Comparison of ENCODE assay signal across 20 cellular contexts in genomic region chr10:123523833-123524232, GRCh38.
DNase-seq lines count a peak whose midpoint lies in the region; ATAC-seq, FAIRE-seq and TF ChIP-seq lines count a peak whose summit lies in the region.
"Had no signal": no experiment of that assay in that cellular context is flagged by ENCODE, and none has a peak within 500 bp of the region (broad histone marks: within the 10 kb centered on the region; RNA-seq: fewer than 3 reads in every experiment).

No MANE protein-coding gene starts in this region.

- H4K20me1 ChIP-seq in HepG2 (ENCODE audit: insufficient read depth, low read length) (no peaks in the 10 kb centered on the region), K562 (replicated peaks; ENCODE audit: control insufficient read depth, insufficient read depth, low read length) (no peaks in the 10 kb centered on the region)
- H4K20me1 ChIP-seq: BLaER1 treated with 17β-estradiol and CSF1 and Interleukin-3, amounts not matched to agents 10 nM and 100 nM had no signal

- H3K4me3 Mint-ChIP-seq in activated T-cell treated with anti-CD3 and anti-CD28 coated beads, Interleukin-2, amount 50 U/mL, for 4 hours, result no peak overlapping the region
- H3K4me3 Mint-ChIP-seq: B cell; CD4-positive, alpha-beta T cell; CD8-positive, alpha-beta T cell had no signal

- no peak overlapping the region for H3K27ac ChIP-seq in HepG2 (ENCODE audit: extremely low read length, insufficient read depth, low read length)
- no peak overlapping the region for H3K27ac ChIP-seq in right lobe of liver
- H3K27ac ChIP-seq in K562 (ENCODE audit: extremely low read depth, low read depth, low read length), result no peak overlapping the region
- H3K27ac ChIP-seq: 22Rv1; A549; BLaER1 treated with 17β-estradiol and CSF1 and Interleukin-3, amounts not matched to agents 10 nM and 100 nM; C4-2B had no signal

- in situ Hi-C loops in HepG2 (cut with HindIII; ENCODE audit: extremely low pct_ligation_motif_present, low pct_unique_long_range_greater_than_20kb) (no loop called here), K562 (cut with MboI) (no loop called here)

- CTCF ChIA-PET in HepG2 (lab: Yijun Ruan, JAX; ENCODE audit: low intra/inter-chr PET ratio, low total read pairs), result interaction anchor here (0.6 kb wide), 1 partner anchor 1007 kb away, joined by 3 read pairs; no protein-coding TSS in a partner anchor
- CTCF ChIA-PET in K562 (lab: Yijun Ruan, JAX; ENCODE audit: low intra/inter-chr PET ratio), result no interaction called here

- no peaks in the 10 kb centered on the region for H3K4me1 ChIP-seq in HepG2 (ENCODE audit: insufficient read depth, low read length)
- no peaks in the 10 kb centered on the region for H3K4me1 ChIP-seq in right lobe of liver
- H3K4me1 ChIP-seq in K562 (replicated peaks in 1 of 2; ENCODE audit: control insufficient read depth in 2 of 2, insufficient read depth in 2 of 2, low read length in 2 of 2), result no peaks in the 10 kb centered on the region
- H3K4me1 ChIP-seq: A549 had no signal

- no peak for TF ChIP-seq RAD21 in HepG2 (CRISPR knock-in tag; IDR thresholded peaks at IDR 0.05)
- no peak for TF ChIP-seq RAD21 in K562 (CRISPR knock-in tag; conservative IDR thresholded peaks at IDR 0.05 in 1 of 2, IDR thresholded peaks at IDR 0.05 in 1 of 2)

- H3K9me1 ChIP-seq in K562 (ENCODE audit: control insufficient read depth, insufficient read depth, low read length), result no peaks in the 10 kb centered on the region

- BruUV-seq in HepG2 (replicated peaks; lab: Mats Ljungman, UMichigan) (no TSS peak), K562 (replicated peaks; lab: Mats Ljungman, UMichigan) (no TSS peak)

- H3K4me2 ChIP-seq in HepG2 (ENCODE audit: low read depth, low read length) (no peak overlapping the region), K562 (ENCODE audit: insufficient read depth, low read length) (no peak overlapping the region)
- H3K4me2 ChIP-seq: A549; BLaER1 treated with 17β-estradiol and CSF1 and Interleukin-3, amounts not matched to agents 10 nM and 100 nM had no signal

- H3K9me3 ChIP-seq in HepG2 (ENCODE audit: low read length), result no peaks in the 10 kb centered on the region
- H3K9me3 ChIP-seq in right lobe of liver, result no peaks in the 10 kb centered on the region
- H3K9me3 ChIP-seq in K562 (replicated peaks; ENCODE audit: control insufficient read depth, insufficient read depth, low read depth, low read length), result no peaks in the 10 kb centered on the region
- H3K9me3 ChIP-seq: A549 had no signal

- no peak overlapping the region for H2AFZ ChIP-seq in HepG2 (ENCODE audit: low read length)
- no peak overlapping the region for H2AFZ ChIP-seq in K562 (ENCODE audit: low read depth, low read length)

- H3K9ac ChIP-seq in HepG2 (ENCODE audit: insufficient read depth, low read depth, low read length) (no peak overlapping the region), K562 (ENCODE audit: insufficient read depth in 1 of 2, low read depth in 2 of 2, low read length in 2 of 2) (no peak overlapping the region)
- H3K9ac ChIP-seq: BLaER1 treated with 17β-estradiol and CSF1 and Interleukin-3, amounts not matched to agents 10 nM and 100 nM had no signal

- POLR2A ChIA-PET in HepG2 (lab: Yijun Ruan, JAX), result no interaction called here
- POLR2A ChIA-PET in K562 (lab: Yijun Ruan, JAX), result no interaction called here

- FAIRE-seq in HepG2 (lab: Jason Lieb, UNC) (no peak), K562 (lab: Jason Lieb, UNC) (no peak), urothelium cell line (lab: Jason Lieb, UNC) (peak; percentile 56)
- FAIRE-seq: A549, D721Med, G401.6, GM18507 had no signal

- H3K79me2 ChIP-seq in HepG2 (ENCODE audit: insufficient read depth, low read length), result no peaks in the 10 kb centered on the region
- H3K79me2 ChIP-seq in K562 (ENCODE audit: control insufficient read depth, insufficient read depth, low read length), result no peaks in the 10 kb centered on the region

- peaks cover 7% of the 10 kb centered on the region for H3K27me3 Mint-ChIP-seq in activated T-cell treated with anti-CD3 and anti-CD28 coated beads, Interleukin-2, amount 50 U/mL, for 4 hours (ENCODE audit: low read depth)
- H3K27me3 Mint-ChIP-seq: B cell had no signal

- no peaks in the 10 kb centered on the region for H3K36me3 ChIP-seq in HepG2 (replicated peaks in 1 of 2; ENCODE audit: control insufficient read depth in 1 of 2, insufficient read depth in 2 of 2, low read length in 2 of 2)
- H3K36me3 ChIP-seq in right lobe of liver, result no peaks in the 10 kb centered on the region
- H3K36me3 ChIP-seq in K562 (ENCODE audit: control insufficient read depth, insufficient read depth, low read length), result no peaks in the 10 kb centered on the region

- TF ChIP-seq EP300 in HepG2 (IDR thresholded peaks at IDR 0.05; ENCODE audit: low read depth in 2 of 2, low read length in 2 of 2) (no peak), HepG2 (CRISPR knock-in tag; IDR thresholded peaks at IDR 0.05; ENCODE audit: borderline replicate concordance) (no peak), K562 (IDR thresholded peaks at IDR 0.05; ENCODE audit: low read length) (no peak)

- ATAC-seq in HepG2, result no peak
- ATAC-seq in right lobe of liver, result no peak
- no peak for ATAC-seq in K562
- no peak for ATAC-seq in activated T-cell treated with anti-CD3 and anti-CD28 coated beads, Interleukin-2, amount 50 U/mL, for 4 hours
- ATAC-seq: A549; CD8-positive, alpha-beta T cell had no signal

- H3K9me3 Mint-ChIP-seq in activated T-cell treated with anti-CD3 and anti-CD28 coated beads, Interleukin-2, amount 50 U/mL, for 4 hours, result no peaks in the 10 kb centered on the region
- H3K9me3 Mint-ChIP-seq: CD4-positive, alpha-beta T cell; CD8-positive, alpha-beta T cell had no signal

- 0% methylated on average over 3 of the region's 3 CpGs for whole genome bisulfite sequencing in HepG2 (ENCODE audit: low lambda C conversion rate)
- 70% methylated on average over 3 of the region's 3 CpGs for WGBS in right lobe of liver (ENCODE audit: insufficient coverage, low coverage, low lambda C conversion rate, missing lambda C conversion rate)
- 0% methylated on average over 3 of the region's 3 CpGs for WGBS in K562 (ENCODE audit: insufficient coverage, low coverage, missing lambda C conversion rate)

- no peak for DNase-seq in HepG2 (ENCODE audit: low spot score)
- DNase-seq in right lobe of liver, result no peak
- no peak for DNase-seq in K562 (ENCODE audit: extremely low read depth in 1 of 4, low spot score in 3 of 4)
- no peak for DNase-seq in urothelium cell line (ENCODE audit: low spot score)
- no peak for DNase-seq in D341Med (ENCODE audit: low spot score)
- DNase-seq in activated T-cell treated with anti-CD3 and anti-CD28 coated beads, Interleukin-2, amount 50 U/mL, for 4 hours, result no peak
- DNase-seq: AML-193; CD4-positive, alpha-beta T cell; COR-L47; DMS79 treated with DMSO at 0.1 percent for 48 hours; GF-D8 had no signal

- H3K4me3 ChIP-seq in HepG2 (replicated peaks in 1 of 3; ENCODE audit: insufficient read depth in 1 of 3, low read depth in 2 of 3, low read length in 3 of 3) (no peak overlapping the region), right lobe of liver (no peak overlapping the region), K562 (no peak overlapping the region)
- H3K4me3 ChIP-seq: A549; BLaER1 treated with 17β-estradiol and CSF1 and Interleukin-3, amounts not matched to agents 10 nM and 100 nM had no signal

- intact Hi-C loops in HepG2 (cut with micrococcal nuclease; ENCODE audit: unreplicated experiment) (no loop called here), right lobe of liver (cut with DNase I) (no loop called here), K562 (cut with micrococcal nuclease) (no loop called here)

- H3K27me3 ChIP-seq in HepG2 (ENCODE audit: control insufficient read depth in 1 of 2, insufficient read depth in 2 of 2, low read length in 2 of 2) (no peaks in the 10 kb centered on the region), right lobe of liver (no peaks in the 10 kb centered on the region), K562 (ENCODE audit: control insufficient read depth in 2 of 2, insufficient read depth in 2 of 2, low read length in 2 of 2) (peaks cover 0 to 7% of the 10 kb centered on the region in 2 experiments; a peak in 1 of 5 replicates)
- H3K27me3 ChIP-seq: BLaER1 treated with 17β-estradiol and CSF1 and Interleukin-3, amounts not matched to agents 10 nM and 100 nM had no signal

- no peaks in the 10 kb centered on the region for H3K4me1 Mint-ChIP-seq in activated T-cell treated with anti-CD3 and anti-CD28 coated beads, Interleukin-2, amount 50 U/mL, for 4 hours (ENCODE audit: low read depth)

- no peaks in the 10 kb centered on the region for H3K36me3 Mint-ChIP-seq in activated T-cell treated with anti-CD3 and anti-CD28 coated beads, Interleukin-2, amount 50 U/mL, for 4 hours (ENCODE audit: insufficient read depth)
- H3K36me3 Mint-ChIP-seq: CD8-positive, alpha-beta T cell had no signal

- TF ChIP-seq POLR2A in HepG2 (IDR thresholded peaks at IDR 0.05; ENCODE audit: insufficient read depth in 1 of 2, low read depth in 2 of 2, low read length in 2 of 2), result no peak
- TF ChIP-seq POLR2A in right lobe of liver (IDR thresholded peaks at IDR 0.05), result no peak
- TF ChIP-seq POLR2A in K562 (conservative IDR thresholded peaks at IDR 0.05), result no peak

- TF ChIP-seq CTCF in HepG2 (CRISPR knock-in tag; IDR thresholded peaks at IDR 0.05), result no peak
- TF ChIP-seq CTCF in right lobe of liver (IDR thresholded peaks at IDR 0.05), result no peak
- no peak for TF ChIP-seq CTCF in K562 (IDR thresholded peaks at IDR 0.05 in 2 of 3, conservative IDR thresholded peaks at IDR 0.05 in 1 of 3; ENCODE audit: insufficient read depth in 2 of 3, low read depth in 1 of 3, low read length in 3 of 3)

TF ChIP-seq in HepG2, 621 proteins besides CTCF, POLR2A, EP300 and RAD21:
- TF ChIP-seq ATF7 (IDR thresholded peaks at IDR 0.05) (peak; percentile 35; the same call in 1 of the 2 replicates), ATF7 (CRISPR knock-in tag; IDR thresholded peaks at IDR 0.05) (no peak), CREB1 (IDR thresholded peaks at IDR 0.05) (peak; percentile 95), CREB1 (CRISPR knock-in tag; IDR thresholded peaks at IDR 0.05) (no peak), RORA (CRISPR knock-in tag; IDR thresholded peaks at IDR 0.05) (no peak)
TF ChIP-seq in HepG2: peak in this region for 2.

TF ChIP-seq in K562, 482 proteins besides CTCF, POLR2A, EP300 and RAD21:
- TF ChIP-seq CREM (IDR thresholded peaks at IDR 0.05; ENCODE audit: low read depth) (0 out of 2 replicates have a peak, but pooled peaks have one; percentile 11), ZFX (CRISPR knock-in tag; IDR thresholded peaks at IDR 0.05) (no peak)

Comparison
In these comparisons a context has a peak if more than half of its experiments do, and no peak if none do; other contexts are left out.
1. Of the 241 proteins assayed by ChIP-seq in both HepG2 and K562: peak only in HepG2: none; only in K562: CREM; in both: none; in neither: 238; mixed calls (peak in some experiments, not most) for 2.